ENCODE assay signal across 8 cellular contexts in genomic region chrX:120485562-120486520, GRCh38. TPM values are rescaled to one million over a fixed set of nuclear protein-coding genes. Genes with fewer than 3 reads are reported as not detected.
DNase-seq lines count a peak whose midpoint lies in the region; TF ChIP-seq lines count a peak whose summit lies in the region.

No MANE protein-coding gene starts in this region.

- H3K27me3 ChIP-seq in tibial nerve = no peaks in the 10 kb centered on the region

- H3K36me3 ChIP-seq in tibial nerve = no peaks in the 10 kb centered on the region

- H3K27ac ChIP-seq in tibial nerve = peak overlapping the region; percentile 75 to 89 (median 83)

- WGBS in tibial nerve, 2 donors = 0 to 25% methylated on average over 16 to 39 of the region's 39 CpGs

- peak; percentile 87 for DNase-seq in G401 (ENCODE audit: low spot score)
- peak; percentile 90 for DNase-seq in H4 (ENCODE audit: low spot score)
- DNase-seq in LNCaP clone FGC (ENCODE audit: low read depth) = peak; percentile 87
- DNase-seq in SIG-M5 (lab: John Stamatoyannopoulos, UW) = peak; percentile 82
- DNase-seq in activated naive CD4-positive, alpha-beta T cell treated with anti-CD3 and anti-CD28 coated beads, Interleukin-2, amount 50 U/mL, for 16 hours = peak; percentile 54
- peak; percentile 93 for DNase-seq in globus pallidus (ENCODE audit: low spot score)
- DNase-seq in non-pigmented ciliary epithelial cell (ENCODE audit: low read depth) = peak; percentile 41
- DNase-seq in tibial nerve (ENCODE audit: low spot score in 2 of 2) = peak; percentile 66 to 69

- H3K4me1 ChIP-seq in tibial nerve = peaks cover 0 to 8% (median 2%) of the 10 kb centered on the region in 4 donors

- peak in 1 of 2 donors; percentile 35 for TF ChIP-seq POLR2A in tibial nerve (IDR thresholded peaks at IDR 0.05)

- no peaks in the 10 kb centered on the region for H3K9me3 ChIP-seq in tibial nerve

- H3K4me3 ChIP-seq in LNCaP clone FGC (ENCODE audit: low read depth, low read length) (peak overlapping the region; percentile 48), tibial nerve (peak overlapping the region; percentile 34 to 51 (median 46))

- TF ChIP-seq CTCF in LNCaP clone FGC (IDR thresholded peaks at IDR 0.05; ENCODE audit: control insufficient read depth, extremely low read depth, insufficient read depth) = peak; percentile 47
- peak; percentile 35 to 75 (median 61) for TF ChIP-seq CTCF in tibial nerve (IDR thresholded peaks at IDR 0.05)

- in situ Hi-C loops in G401 (cut with HindIII; ENCODE audit: low sequenced_read_pairs) = no loop called here

- peak; percentile 58 to 89 for TF ChIP-seq EP300 in tibial nerve (IDR thresholded peaks at IDR 0.05)

RNA-seq across cellular contexts. Expression of gene LAMP2, which starts 16.7 kb away (rescaled TPM):
- 50.5 and 62.6 TPM in 2 replicates for total RNA-seq in G401 (2014; rRNA removed; shearing (Covaris generic))
- total RNA-seq in H4 (2014; rRNA removed; shearing (Covaris generic)) = 135 and 214 TPM in 2 replicates
- 100 to 1,000 TPM in 3 of 4 donors, 10 to 100 TPM in 1; 84.9 to 110 (median 106) TPM for total RNA-seq in tibial nerve

Comparison
In these comparisons a context has a peak if more than half of its experiments do, and no peak if none do; other contexts are left out.
1. Peak in every context shown above with its lines: DNase-seq, H3K4me3 ChIP-seq and H3K27ac ChIP-seq.
2. DNase-seq: peak in every context shown above with its lines; median percentile 93 in globus pallidus; 90 in H4; 87 in G401; 87 in LNCaP clone FGC; 82 in SIG-M5; 68 in tibial nerve; 54 in activated naive CD4-positive, alpha-beta T cell treated with anti-CD3 and anti-CD28 coated beads, Interleukin-2, amount 50 U/mL, for 16 hours; 41 in non-pigmented ciliary epithelial cell.